In the genomic region with DNA sequence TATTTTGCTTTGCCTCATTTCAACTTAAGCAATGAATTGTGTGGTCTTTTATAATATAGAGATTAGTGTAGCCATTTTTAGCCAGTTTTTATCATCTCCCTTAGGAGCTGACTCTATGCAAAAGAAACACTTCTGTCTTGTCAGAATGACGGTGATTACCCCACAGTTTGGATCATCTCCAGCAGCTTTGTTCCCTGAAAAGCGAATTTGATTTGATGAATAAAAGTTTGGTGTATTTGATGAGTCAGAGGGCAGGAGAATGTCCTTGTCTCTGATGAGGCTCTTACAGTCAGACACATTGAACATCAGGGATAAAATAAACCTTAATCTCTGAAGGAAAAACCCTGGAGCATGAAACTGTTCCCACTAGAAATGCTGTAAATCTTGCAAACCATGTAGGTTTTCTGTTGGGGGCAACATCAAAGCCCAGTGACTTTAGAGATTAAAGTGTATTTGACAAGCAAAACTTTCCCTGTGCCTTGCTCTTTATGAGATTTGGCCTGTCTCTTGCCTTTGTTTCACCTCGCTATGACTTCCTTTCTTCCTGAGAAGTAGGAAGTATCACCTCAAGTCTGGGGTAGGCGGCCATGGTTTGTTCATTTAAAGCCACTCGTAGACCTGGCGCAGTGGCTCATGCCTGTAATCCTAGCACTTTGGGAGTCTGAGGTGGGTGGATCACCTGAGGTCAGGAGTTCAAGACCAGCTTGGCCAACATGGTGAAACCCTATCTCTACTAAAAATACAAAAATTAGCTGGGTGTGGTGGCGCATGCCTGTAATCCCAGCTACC, we compare ENCODE assay signal across 10 cellular contexts.
DNase-seq lines count a peak whose midpoint lies in the region; ATAC-seq, FAIRE-seq and TF ChIP-seq lines count a peak whose summit lies in the region.
"Had no signal": no experiment of that assay in that cellular context is flagged by ENCODE, and none has a peak within 500 bp of the region (broad histone marks: within the 10 kb centered on the region; RNA-seq: fewer than 3 reads in every experiment).

No MANE protein-coding gene starts in this region.

- no peaks in the 10 kb centered on the region for H3K36me3 Mint-ChIP-seq in mesothelial cell of epicardium
- H3K36me3 Mint-ChIP-seq in endothelial cell (ENCODE audit: low read depth, unreplicated experiment), result no peaks in the 10 kb centered on the region

- H3K4me3 ChIP-seq in Karpas-422 (ENCODE audit: low read length), result no peak overlapping the region
- H3K4me3 ChIP-seq in brain microvascular endothelial cell (ENCODE audit: low read depth, low read length), result no peak overlapping the region

- peaks cover 29% of the 10 kb centered on the region for H3K4me1 ChIP-seq in Karpas-422 (ENCODE audit: low read length)

- no peak for ATAC-seq in HG03045 (IDR thresholded peaks at IDR 0.05; ENCODE audit: unreplicated experiment)

- TF ChIP-seq CTCF in brain microvascular endothelial cell (IDR thresholded peaks at IDR 0.05; ENCODE audit: low read depth, low read length, missing control alignments), result no peak
- TF ChIP-seq CTCF in mesothelial cell of epicardium (IDR thresholded peaks at IDR 0.05; ENCODE audit: unreplicated experiment), result no peak
- no peak for TF ChIP-seq CTCF in D721Med (IDR thresholded peaks at IDR 0.05; ENCODE audit: insufficient read depth, missing control alignments)
- no peak for TF ChIP-seq CTCF in endothelial cell (IDR thresholded peaks at IDR 0.05; ENCODE audit: unreplicated experiment)

- H3K4me3 Mint-ChIP-seq in mesothelial cell of epicardium (no peak overlapping the region), endothelial cell (ENCODE audit: unreplicated experiment) (no peak overlapping the region)

- H3K36me3 ChIP-seq in Karpas-422 (ENCODE audit: insufficient read depth, low read length) (no peaks in the 10 kb centered on the region), brain microvascular endothelial cell (replicated peaks) (no peaks in the 10 kb centered on the region)

- H3K27me3 ChIP-seq in Karpas-422 (ENCODE audit: low read length) (no peaks in the 10 kb centered on the region), brain microvascular endothelial cell (replicated peaks) (no peaks in the 10 kb centered on the region)

- H3K27ac Mint-ChIP-seq in mesothelial cell of epicardium, result peak overlapping the region; percentile 74
- H3K27ac Mint-ChIP-seq in endothelial cell (ENCODE audit: unreplicated experiment), result no peak overlapping the region

- H3K27ac ChIP-seq in Karpas-422 (ENCODE audit: low read length) (peak overlapping the region; percentile 31), brain microvascular endothelial cell (peak overlapping the region; percentile 59)

- no peaks in the 10 kb centered on the region for H3K27me3 Mint-ChIP-seq in mesothelial cell of epicardium (ENCODE audit: low read depth)
- no peaks in the 10 kb centered on the region for H3K27me3 Mint-ChIP-seq in endothelial cell (ENCODE audit: unreplicated experiment)

- no peak for FAIRE-seq in D721Med (lab: Jason Lieb, UNC)
- FAIRE-seq: islet of Langerhans had no signal

- in situ Hi-C loops in brain microvascular endothelial cell (cut with HindIII; ENCODE audit: low pct_ligation_motif_present, low sequenced_read_pairs), result no loop called here

- H3K9me2 ChIP-seq in Karpas-422 (replicated peaks; ENCODE audit: insufficient read depth, low read length), result no peaks in the 10 kb centered on the region

- H3K4me2 ChIP-seq in Karpas-422 (ENCODE audit: low read depth, low read length, poor library complexity, severe bottlenecking), result peak overlapping the region; percentile 55

- peaks cover 70% of the 10 kb centered on the region for H3K79me2 ChIP-seq in Karpas-422 (ENCODE audit: low read length)

- no peaks in the 10 kb centered on the region for H3K9me3 Mint-ChIP-seq in mesothelial cell of epicardium
- H3K9me3 Mint-ChIP-seq in endothelial cell (ENCODE audit: unreplicated experiment), result no peaks in the 10 kb centered on the region

- no peak overlapping the region for H2AFZ ChIP-seq in Karpas-422 (ENCODE audit: low read length)

- no peak overlapping the region for H3K9ac ChIP-seq in Karpas-422 (ENCODE audit: low read length)

- H3K9me3 ChIP-seq in Karpas-422 (ENCODE audit: low read length), result no peaks in the 10 kb centered on the region

- H4K20me1 ChIP-seq in Karpas-422 (ENCODE audit: insufficient read depth, low read depth, low read length), result no peaks in the 10 kb centered on the region

- H3K4me1 Mint-ChIP-seq in mesothelial cell of epicardium, result peaks cover 45% of the 10 kb centered on the region
- H3K4me1 Mint-ChIP-seq in endothelial cell (ENCODE audit: unreplicated experiment), result peaks cover 11% of the 10 kb centered on the region

- peak; percentile 23 for DNase-seq in Ammon's horn (ENCODE audit: low spot score)
- peak; percentile 71 for DNase-seq in Karpas-422
- DNase-seq in brain microvascular endothelial cell, result peak; percentile 96
- DNase-seq in mesothelial cell of epicardium (ENCODE audit: low spot score in 2 of 2, unreplicated experiment in 2 of 2), result no peak
- no peak for DNase-seq in D721Med (ENCODE audit: insufficient read length, low spot score)
- DNase-seq in endothelial cell (ENCODE audit: low spot score), result no peak
- DNase-seq in NCI-H2081 (lab: John Stamatoyannopoulos, UW), result no peak
- DNase-seq: activated CD4-positive, CD25-positive, alpha-beta regulatory T cell had no signal

Comparison
In these comparisons a context has a peak if more than half of its experiments do, and no peak if none do; other contexts are left out.
1. DNase-seq: peak in Ammon's horn (single experiment), Karpas-422 (single experiment) and brain microvascular endothelial cell (single experiment); none in mesothelial cell of epicardium (0 of 2), D721Med (single experiment), endothelial cell (single experiment) and NCI-H2081 (0 of 2).